ENCODE assay signal across 26 cellular contexts in genomic region chr4:52836653-52837052, GRCh38. TPM values are rescaled to one million over a fixed set of nuclear protein-coding genes. Genes with fewer than 3 reads are reported as not detected.
DNase-seq lines count a peak whose midpoint lies in the region; TF ChIP-seq lines count a peak whose summit lies in the region.
"Had no signal": no experiment of that assay in that cellular context is flagged by ENCODE, and none has a peak within 500 bp of the region (broad histone marks: within the 10 kb centered on the region; RNA-seq: fewer than 3 reads in every experiment).

No MANE protein-coding gene starts in this region.

- DNase-seq in AG10803 (ENCODE audit: low read depth) (peak; percentile 93), HFF-Myc (ENCODE audit: extremely low read depth, low read depth) (peak; percentile 65), choroid plexus epithelial cell (ENCODE audit: low read depth) (peak; percentile 35), mesenchymal stem cell (peak; percentile 32), hepatocyte (ENCODE audit: low spot score) (no peak), NOMO-1 treated with DMSO at 0.1 percent for 48 hours (lab: John Stamatoyannopoulos, UW; ENCODE audit: unreplicated experiment) (no peak), NCI-H2107 (lab: John Stamatoyannopoulos, UW) (no peak)
- DNase-seq in activated CD4-positive, alpha-beta T cell treated with anti-CD3 and anti-CD28 coated beads, Interleukin-2, amount 10 ng/mL, durations not matched to agents 24 days and 14 days: no peak
- DNase-seq: activated CD4-positive, alpha-beta T cell treated with anti-CD3 and anti-CD28 coated beads for 36 hours; activated CD8-positive, alpha-beta memory T cell treated with anti-CD3 and anti-CD28 coated beads for 24 hours; activated gamma-delta T cell treated with Interleukin-2 at 50 U/mL for 16 hours; activated naive CD8-positive, alpha-beta T cell treated with anti-CD3 and anti-CD28 coated beads, Interleukin-2, amount 50 U/mL, for 24 hours; activated T-cell treated with anti-CD3 and anti-CD28 coated beads, Interleukin-2, amount 50 U/mL, for 1 hour; body of pancreas; C1 segment of cervical spinal cord; effector CD8-positive, alpha-beta T cell; HFFc6; KBM-7; NCI-H1694; NCI-H2171; NCI-H524 treated with DMSO at 0.1 percent for 48 hours; stimulated activated CD4-positive, alpha-beta T cell treated with anti-CD3 and anti-CD28 coated beads, Interleukin-1b, Interleukin-23, amount 100 ng/mL, for 48 hours; T-helper 17 cell; upper lobe of left lung had no signal

- no peaks in the 10 kb centered on the region for H3K4me1 Mint-ChIP-seq in activated CD4-positive, alpha-beta T cell treated with anti-CD3 and anti-CD28 coated beads, Interleukin-2, amount 10 ng/mL, durations not matched to agents 24 days and 14 days
- H3K4me1 Mint-ChIP-seq: activated CD4-positive, alpha-beta T cell treated with anti-CD3 and anti-CD28 coated beads for 36 hours; activated naive CD8-positive, alpha-beta T cell treated with anti-CD3 and anti-CD28 coated beads, Interleukin-2, amount 50 U/mL, for 24 hours; T-helper 17 cell had no signal

- 98% methylated on average over 3 of the region's 7 CpGs for WGBS in mesenchymal stem cell
- 92% methylated on average over 7 of the region's 7 CpGs for WGBS in hepatocyte (ENCODE audit: low lambda C conversion rate, missing lambda C conversion rate)

- H3K23ac ChIP-seq in mesenchymal stem cell (ENCODE audit: low read length in 2 of 2): no peak overlapping the region

- H2BK5ac ChIP-seq in mesenchymal stem cell (ENCODE audit: low read depth, low read length, poor library complexity, severe bottlenecking): no peak overlapping the region

- H3K27ac ChIP-seq in mesenchymal stem cell (ENCODE audit: low read length, poor library complexity, severe bottlenecking): no peak overlapping the region
- no peak overlapping the region for H3K27ac ChIP-seq in hepatocyte
- H3K27ac ChIP-seq: body of pancreas, upper lobe of left lung had no signal

- no peaks in the 10 kb centered on the region for H3K36me3 Mint-ChIP-seq in activated CD4-positive, alpha-beta T cell treated with anti-CD3 and anti-CD28 coated beads, Interleukin-2, amount 10 ng/mL, durations not matched to agents 24 days and 14 days (ENCODE audit: low read depth)

- H3K36me3 ChIP-seq in mesenchymal stem cell (ENCODE audit: control insufficient read depth in 1 of 2, insufficient read depth in 2 of 2, low read depth in 1 of 2, low read length in 2 of 2): no peaks in the 10 kb centered on the region
- H3K36me3 ChIP-seq in hepatocyte (replicated peaks; ENCODE audit: insufficient read depth, low read depth): no peaks in the 10 kb centered on the region
- H3K36me3 ChIP-seq: upper lobe of left lung had no signal

- no peak overlapping the region for H3K4me3 Mint-ChIP-seq in activated CD4-positive, alpha-beta T cell treated with anti-CD3 and anti-CD28 coated beads, Interleukin-2, amount 10 ng/mL, durations not matched to agents 24 days and 14 days
- H3K4me3 Mint-ChIP-seq: activated CD4-positive, alpha-beta T cell treated with anti-CD3 and anti-CD28 coated beads for 36 hours; activated naive CD8-positive, alpha-beta T cell treated with anti-CD3 and anti-CD28 coated beads, Interleukin-2, amount 50 U/mL, for 24 hours; T-helper 17 cell had no signal

- H3K4me2 ChIP-seq in mesenchymal stem cell (ENCODE audit: low read length, poor library complexity, severe bottlenecking) (no peak overlapping the region), hepatocyte (no peak overlapping the region)

- no peaks in the 10 kb centered on the region for H3K79me1 ChIP-seq in mesenchymal stem cell (replicated peaks; ENCODE audit: low read length, poor library complexity, severe bottlenecking)

- H2AK5ac ChIP-seq in mesenchymal stem cell (ENCODE audit: low read length, severe bottlenecking): no peak overlapping the region

- no peak overlapping the region for H2BK15ac ChIP-seq in mesenchymal stem cell (ENCODE audit: low read depth, poor library complexity, severe bottlenecking)

- no peaks in the 10 kb centered on the region for H4K20me1 ChIP-seq in hepatocyte (ENCODE audit: insufficient read depth, poor library complexity, severe bottlenecking)

- H3K27me3 Mint-ChIP-seq in activated CD4-positive, alpha-beta T cell treated with anti-CD3 and anti-CD28 coated beads, Interleukin-2, amount 10 ng/mL, durations not matched to agents 24 days and 14 days: peaks cover 3% of the 10 kb centered on the region

- H2BK120ac ChIP-seq in mesenchymal stem cell (ENCODE audit: low read depth, low read length): no peak overlapping the region

- H3K4me1 ChIP-seq in mesenchymal stem cell (ENCODE audit: control insufficient read depth, insufficient read depth, low read depth, low read length) (peaks cover 10% of the 10 kb centered on the region), hepatocyte (ENCODE audit: insufficient read depth) (peaks cover 8% of the 10 kb centered on the region)

- no peak overlapping the region for H4K8ac ChIP-seq in mesenchymal stem cell (ENCODE audit: low read length)

- H3K9me2 ChIP-seq in hepatocyte (replicated peaks; ENCODE audit: insufficient read depth): no peaks in the 10 kb centered on the region

- H3K27ac Mint-ChIP-seq in activated CD4-positive, alpha-beta T cell treated with anti-CD3 and anti-CD28 coated beads, Interleukin-2, amount 10 ng/mL, durations not matched to agents 24 days and 14 days: no peak overlapping the region
- H3K27ac Mint-ChIP-seq: activated CD4-positive, alpha-beta T cell treated with anti-CD3 and anti-CD28 coated beads for 36 hours; activated naive CD8-positive, alpha-beta T cell treated with anti-CD3 and anti-CD28 coated beads, Interleukin-2, amount 50 U/mL, for 24 hours; T-helper 17 cell had no signal

- H3K27me3 ChIP-seq in mesenchymal stem cell (ENCODE audit: control insufficient read depth in 1 of 2, insufficient read depth in 1 of 2, low read length in 2 of 2) (no peaks in the 10 kb centered on the region), hepatocyte (no peaks in the 10 kb centered on the region)
- H3K27me3 ChIP-seq: body of pancreas, upper lobe of left lung had no signal

- H2BK12ac ChIP-seq in mesenchymal stem cell (ENCODE audit: low read length in 2 of 2): no peak overlapping the region

- H3K18ac ChIP-seq in mesenchymal stem cell (ENCODE audit: low read depth in 1 of 2, low read length in 2 of 2): no peak overlapping the region

- H4K91ac ChIP-seq in mesenchymal stem cell (ENCODE audit: low read length): no peak overlapping the region

- H3K4me3 ChIP-seq in AG10803 (ENCODE audit: low read length) (no peak overlapping the region), HFF-Myc (replicated peaks; ENCODE audit: low read depth, low read length) (no peak overlapping the region), choroid plexus epithelial cell (ENCODE audit: low read depth, low read length) (no peak overlapping the region), mesenchymal stem cell (ENCODE audit: insufficient read depth in 1 of 2, low read depth in 1 of 2, low read length in 2 of 2) (no peak overlapping the region), hepatocyte (no peak overlapping the region)
- H3K4me3 ChIP-seq: body of pancreas, skin epidermis, upper lobe of left lung had no signal

- H3K9me3 ChIP-seq in mesenchymal stem cell (ENCODE audit: control insufficient read depth, low read length) (no peaks in the 10 kb centered on the region), hepatocyte (ENCODE audit: low read depth) (no peaks in the 10 kb centered on the region)
- H3K9me3 ChIP-seq: body of pancreas, upper lobe of left lung had no signal

- no peaks in the 10 kb centered on the region for H3K79me2 ChIP-seq in hepatocyte

- TF ChIP-seq CTCF in AG10803 (conservative IDR thresholded peaks at IDR 0.05; ENCODE audit: low read length) (no peak), HFF-Myc (IDR thresholded peaks at IDR 0.05; ENCODE audit: low read depth, low read length, missing control alignments) (no peak), choroid plexus epithelial cell (conservative IDR thresholded peaks at IDR 0.05; ENCODE audit: low read depth, low read length) (no peak), hepatocyte (IDR thresholded peaks at IDR 0.05; ENCODE audit: poor library complexity) (no peak)

- H3K14ac ChIP-seq in mesenchymal stem cell (ENCODE audit: low read length in 2 of 2): no peak overlapping the region

- intact Hi-C loops in activated CD4-positive, alpha-beta T cell treated with anti-CD3 and anti-CD28 coated beads, Interleukin-2, amount 10 ng/mL, durations not matched to agents 24 days and 14 days (cut with micrococcal nuclease): no loop called here

- H3K9ac ChIP-seq in mesenchymal stem cell (ENCODE audit: low read length): no peak overlapping the region

- peaks cover 6% of the 10 kb centered on the region for H3K9me3 Mint-ChIP-seq in activated CD4-positive, alpha-beta T cell treated with anti-CD3 and anti-CD28 coated beads, Interleukin-2, amount 10 ng/mL, durations not matched to agents 24 days and 14 days
- H3K9me3 Mint-ChIP-seq: activated naive CD8-positive, alpha-beta T cell treated with anti-CD3 and anti-CD28 coated beads, Interleukin-2, amount 50 U/mL, for 24 hours; HFFc6 had no signal

- no peak overlapping the region for H2AFZ ChIP-seq in mesenchymal stem cell (ENCODE audit: low read depth, low read length)
- H2AFZ ChIP-seq in hepatocyte: no peak overlapping the region

- H3K4ac ChIP-seq in mesenchymal stem cell (ENCODE audit: low read depth in 1 of 2, low read length in 2 of 2): no peak overlapping the region

RNA-seq across cellular contexts. Expression of gene RASL11B, which starts 25.5 kb away (rescaled TPM):
- polyA plus RNA-seq in mesenchymal stem cell (2013, experiment 1 of 2): 0.15 TPM
- 0.36 TPM for polyA plus RNA-seq in mesenchymal stem cell (2013, experiment 2 of 2)
- total RNA-seq in activated CD4-positive, alpha-beta T cell treated with anti-CD3 and anti-CD28 coated beads, Interleukin-2, amount 10 ng/mL, durations not matched to agents 24 days and 14 days: 2.0 and 2.2 TPM in 2 replicates
- 6.3 and 8.9 TPM in 2 replicates for total RNA-seq in hepatocyte
- 6.9 and 7.6 TPM in 2 replicates for polyA plus RNA-seq in hepatocyte
- total RNA-seq: pulmonary artery endothelial cell, T-helper 17 cell had no signal

Comparison
In these comparisons a context has a peak if more than half of its experiments do, and no peak if none do; other contexts are left out.
1. DNase-seq: peak in AG10803 (single experiment), HFF-Myc (single experiment), choroid plexus epithelial cell (single experiment) and mesenchymal stem cell (single experiment); none in activated CD4-positive, alpha-beta T cell treated with anti-CD3 and anti-CD28 coated beads, Interleukin-2, amount 10 ng/mL, durations not matched to agents 24 days and 14 days (single experiment), hepatocyte (single experiment), NOMO-1 treated with DMSO at 0.1 percent for 48 hours (single experiment) and NCI-H2107 (single experiment).